ENCODE assay signal across 29 cellular contexts in genomic region chr15:59536553-59536952, GRCh38.
"Had no signal": no experiment of that assay in that cellular context is flagged by ENCODE, and none has a peak within 500 bp of the region (broad histone marks: within the 10 kb centered on the region; RNA-seq: fewer than 3 reads in every experiment).

No MANE protein-coding gene starts in this region.

- ATAC-seq: activated CD8-positive, alpha-beta T cell treated with anti-CD3 and anti-CD28 coated beads for 36 hours; activated naive CD4-positive, alpha-beta T cell treated with anti-CD3 and anti-CD28 coated beads, Interleukin-2, amount 50 U/mL, for 72 hours; activated T-cell treated with anti-CD3 and anti-CD28 coated beads, Interleukin-2, amount 50 U/mL, for 4 hours; heart right ventricle; left lobe of liver; lower lobe of right lung; natural killer cell; psoas muscle; WTC11 had no signal

- DNase-seq: activated CD4-positive, alpha-beta T cell treated with anti-CD3 and anti-CD28 coated beads for 1 hour; activated CD4-positive, alpha-beta T cell treated with anti-CD3 and anti-CD28 coated beads, Interleukin-2, amount 50 U/mL, for 1 hour; activated CD8-positive, alpha-beta T cell treated with anti-CD3 and anti-CD28 coated beads for 36 hours; activated T-cell treated with anti-CD3 and anti-CD28 coated beads, Interleukin-2, amount 50 U/mL, for 4 hours; anterior cingulate cortex; effector CD8-positive, alpha-beta T cell; esophagus squamous epithelium; foreskin melanocyte; heart right ventricle; kidney glomerular epithelial cell; lower lobe of right lung; mesendoderm; natural killer cell; occipital lobe; psoas muscle; stimulated activated CD4-positive, alpha-beta T cell treated with anti-CD3 and anti-CD28 coated beads, Interleukin-1b, Interleukin-23, amount 100 ng/mL, for 48 hours; stimulated activated CD4-positive, alpha-beta T cell treated with anti-CD3 and anti-CD28 coated beads, Interleukin-4, amount 100 ng/mL, for 4 hours; stimulated activated CD8-positive, alpha-beta memory T cell treated with anti-CD3 and anti-CD28 coated beads, Interleukin-4, amount 100 ng/mL, for 48 hours; stimulated activated naive CD4-positive, alpha-beta T cell had no signal

- H3K4me2 ChIP-seq: neural progenitor cell, smooth muscle cell had no signal

- H3K9ac ChIP-seq: neural progenitor cell, parathyroid adenoma had no signal

- H2AFZ ChIP-seq: neural progenitor cell, parathyroid adenoma had no signal

- H3K36me3 ChIP-seq: esophagus squamous epithelium, heart right ventricle, lower lobe of right lung, neural progenitor cell, tibial nerve had no signal

- H3K79me2 ChIP-seq: parathyroid adenoma had no signal

- H3K9me3 ChIP-seq: esophagus squamous epithelium, heart right ventricle, lower lobe of right lung, psoas muscle, tibial nerve had no signal

- H3K27ac ChIP-seq: epithelial cell of prostate, esophagus squamous epithelium, heart right ventricle, lower lobe of right lung, neural progenitor cell, parathyroid adenoma, psoas muscle, tibial nerve had no signal

- H3K4me3 ChIP-seq: esophagus squamous epithelium, heart right ventricle, lower lobe of right lung, neural progenitor cell, psoas muscle, smooth muscle cell, tibial nerve had no signal

- H3K27me3 ChIP-seq: tibial nerve had no signal

- H3K4me1 ChIP-seq: neural progenitor cell, parathyroid adenoma, psoas muscle had no signal

- FAIRE-seq: colon, endometrium had no signal
